Comparison of ENCODE assay signal across 1 cellular context in the genomic region with DNA sequence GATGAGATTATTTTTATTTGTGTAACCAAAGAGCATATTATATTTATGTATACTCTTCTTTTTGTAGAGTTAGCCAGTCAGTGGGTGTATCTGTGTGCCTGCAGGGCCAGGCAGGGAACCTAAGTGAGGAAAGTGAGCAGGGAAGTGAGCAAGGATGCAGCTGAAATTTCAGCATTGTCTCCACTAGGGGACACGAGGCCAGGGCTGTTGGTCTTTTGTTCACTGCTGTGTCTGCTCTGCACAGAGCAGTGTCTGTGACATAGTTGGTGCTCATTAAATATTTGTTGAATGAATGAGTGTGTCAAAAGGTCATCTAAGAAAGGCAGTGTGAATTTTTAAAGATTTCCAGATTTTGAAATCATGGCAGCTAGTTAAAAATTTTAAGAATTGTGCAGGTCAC.
TF ChIP-seq lines count a peak whose summit lies in the region.

No MANE protein-coding gene starts in this region.

TF ChIP-seq in HepG2, 621 proteins besides CTCF, POLR2A, EP300 and RAD21:
- no peak for TF ChIP-seq TP53 (CRISPR knock-in tag; conservative IDR thresholded peaks at IDR 0.05)
- peak; percentile 94 for TF ChIP-seq ZNF205 (CRISPR knock-in tag; IDR thresholded peaks at IDR 0.05)
- TF ChIP-seq AKAP8 (CRISPR knock-in tag; IDR thresholded peaks at IDR 0.05) = no peak
- peak; percentile 5; the same call in 1 of the 2 replicates for TF ChIP-seq STAG1 (CRISPR knock-in tag; IDR thresholded peaks at IDR 0.05)
